16 cellular contexts compared by ENCODE assay signal in genomic region chr11:114088836-114089235, GRCh38. TPM values are rescaled to one million over a fixed set of nuclear protein-coding genes. Genes with fewer than 3 reads are reported as not detected.
A peak's percentile ranks its signal among the peaks of the same experiment; 100 is the strongest.
DNase-seq lines count a peak whose midpoint lies in the region; ATAC-seq and TF ChIP-seq lines count a peak whose summit lies in the region.
"Had no signal": no experiment of that assay in that cellular context is flagged by ENCODE, and none has a peak within 500 bp of the region (broad histone marks: within the 10 kb centered on the region; RNA-seq: fewer than 3 reads in every experiment).

No MANE protein-coding gene starts in this region.

- no peak for TF ChIP-seq POLR2A in esophagus muscularis mucosa (IDR thresholded peaks at IDR 0.05; ENCODE audit: low read depth)

- DNase-seq in MV-4-11 (lab: John Stamatoyannopoulos, UW) (peak; percentile 13), esophagus muscularis mucosa (ENCODE audit: extremely low spot score) (no peak), natural killer cell (peak; percentile 13), substantia nigra (lab: John Stamatoyannopoulos, UW) (peak in 47 of 49 donors; percentile 32 to 91 (median 79)), NCI-H2227 treated with DMSO at 0.1 percent for 48 hours (lab: John Stamatoyannopoulos, UW) (no peak), SW 1271 (lab: John Stamatoyannopoulos, UW) (no peak), ecto neural progenitor cell (ENCODE audit: low spot score) (no peak)
- DNase-seq: activated B cell treated with CpG ODN at 0.5 μM for 24 hours; activated naive CD4-positive, alpha-beta T cell treated with anti-CD3 and anti-CD28 coated beads, Interleukin-2, amount 10 ng/mL, durations not matched to agents 7 days and 5 days; DMS153; foreskin melanocyte; islet precursor cell; NCI-H510A treated with DMSO at 0.1 percent for 48 hours had no signal

- H3K4me1 Mint-ChIP-seq in natural killer cell = peaks cover 100% of the 10 kb centered on the region in 2 donors

- no peak for ATAC-seq in natural killer cell
- no peak for ATAC-seq in HG03520 (IDR thresholded peaks at IDR 0.05; ENCODE audit: unreplicated experiment)

- peak overlapping the region; percentile 89 to 100 for H3K27ac Mint-ChIP-seq in natural killer cell
- H3K27ac Mint-ChIP-seq: activated B cell treated with CpG ODN at 0.5 μM for 24 hours; activated naive CD4-positive, alpha-beta T cell treated with anti-CD3 and anti-CD28 coated beads, Interleukin-2, amount 10 ng/mL, durations not matched to agents 7 days and 5 days; B cell had no signal

- H3K9me3 ChIP-seq in esophagus muscularis mucosa = no peaks in the 10 kb centered on the region

- intact Hi-C loops in esophagus muscularis mucosa (cut with DNase I) = loop anchor here (5.0 kb wide), 1 partner anchor 58 kb away; no protein-coding TSS in a partner anchor
- intact Hi-C loops in natural killer cell (cut with micrococcal nuclease) = no loop called here

- peak overlapping the region in 2 of 4 donors; percentile 2 to 7 for H3K4me3 ChIP-seq in esophagus muscularis mucosa
- H3K4me3 ChIP-seq: cardiac muscle cell had no signal

- no peak for TF ChIP-seq EP300 in esophagus muscularis mucosa (IDR thresholded peaks at IDR 0.05)

- H3K36me3 Mint-ChIP-seq in natural killer cell = no peaks in the 10 kb centered on the region
- H3K36me3 Mint-ChIP-seq: activated naive CD4-positive, alpha-beta T cell treated with anti-CD3 and anti-CD28 coated beads, Interleukin-2, amount 10 ng/mL, durations not matched to agents 7 days and 5 days had no signal

- peak overlapping the region; percentile 83 for H3K4me3 Mint-ChIP-seq in natural killer cell
- H3K4me3 Mint-ChIP-seq: activated B cell treated with CpG ODN at 0.5 μM for 24 hours; activated naive CD4-positive, alpha-beta T cell treated with anti-CD3 and anti-CD28 coated beads, Interleukin-2, amount 10 ng/mL, durations not matched to agents 7 days and 5 days; B cell had no signal

- H3K27me3 ChIP-seq in esophagus muscularis mucosa = no peaks in the 10 kb centered on the region
- H3K27me3 ChIP-seq: cardiac muscle cell had no signal

- H3K4me1 ChIP-seq in esophagus muscularis mucosa = peaks cover 99 to 100% (median 100%) of the 10 kb centered on the region in 4 donors

- peaks cover 24 to 99% (median 66%) of the 10 kb centered on the region in 4 donors for H3K36me3 ChIP-seq in esophagus muscularis mucosa
- H3K36me3 ChIP-seq: cardiac muscle cell had no signal

- no peaks in the 10 kb centered on the region for H3K27me3 Mint-ChIP-seq in natural killer cell (ENCODE audit: low read depth in 2 of 2)

- WGBS in esophagus muscularis mucosa = 77% methylated on average over 4 of the region's 7 CpGs

- TF ChIP-seq CTCF in esophagus muscularis mucosa (IDR thresholded peaks at IDR 0.05) (no peak), natural killer cell (IDR thresholded peaks at IDR 0.05) (no peak)

- H3K27ac ChIP-seq in esophagus muscularis mucosa (replicated peaks in 1 of 4) = peak overlapping the region in 3 of 4 donors; percentile 4 to 48 (median 13)
- peak overlapping the region; percentile 75 for H3K27ac ChIP-seq in substantia nigra (ENCODE audit: low read depth, low read length, poor library complexity, severe bottlenecking)
- H3K27ac ChIP-seq: cardiac muscle cell had no signal

- no peaks in the 10 kb centered on the region for H3K9me3 Mint-ChIP-seq in natural killer cell
- H3K9me3 Mint-ChIP-seq: activated B cell treated with CpG ODN at 0.5 μM for 24 hours; activated naive CD4-positive, alpha-beta T cell treated with anti-CD3 and anti-CD28 coated beads, Interleukin-2, amount 10 ng/mL, durations not matched to agents 7 days and 5 days had no signal

RNA-seq across cellular contexts. Expression of gene ZBTB16, which starts 29.3 kb away (rescaled TPM):
- total RNA-seq in esophagus muscularis mucosa (100 to 1,000 TPM; 175 to 319 (median 222) TPM), natural killer cell (100 to 1,000 TPM; 104 to 224 (median 156) TPM)

Comparison
In these comparisons a context has a peak if more than half of its experiments do, and no peak if none do; other contexts are left out.
1. DNase-seq: peak in MV-4-11 (single experiment), natural killer cell (single experiment) and substantia nigra (47 of 49); none in esophagus muscularis mucosa (single experiment), NCI-H2227 treated with DMSO at 0.1 percent for 48 hours (single experiment), SW 1271 (0 of 2) and ecto neural progenitor cell (single experiment).